In genomic region chr10:114698271-114699185, GRCh38 we compare ENCODE assay signal across 28 cellular contexts. TPM values are rescaled to one million over a fixed set of nuclear protein-coding genes. Genes with fewer than 3 reads are reported as not detected.
A peak's percentile ranks its signal among the peaks of the same experiment; 100 is the strongest.
DNase-seq lines count a peak whose midpoint lies in the region; ATAC-seq, FAIRE-seq and TF ChIP-seq lines count a peak whose summit lies in the region.
"Had no signal": no experiment of that assay in that cellular context is flagged by ENCODE, and none has a peak within 500 bp of the region (broad histone marks: within the 10 kb centered on the region; RNA-seq: fewer than 3 reads in every experiment).

No MANE protein-coding gene starts in this region.

- no peaks in the 10 kb centered on the region for H3K9me3 Mint-ChIP-seq in activated naive CD4-positive, alpha-beta T cell treated with anti-CD3 and anti-CD28 coated beads, Interleukin-2, amount 10 ng/mL, durations not matched to agents 7 days and 5 days
- H3K9me3 Mint-ChIP-seq: activated CD8-positive, alpha-beta T cell treated with anti-CD3 and anti-CD28 coated beads for 36 hours had no signal

- H3K27me3 Mint-ChIP-seq in activated naive CD4-positive, alpha-beta T cell treated with anti-CD3 and anti-CD28 coated beads, Interleukin-2, amount 10 ng/mL, durations not matched to agents 7 days and 5 days: peaks cover 34% of the 10 kb centered on the region

- H3K9ac ChIP-seq in adipocyte (ENCODE audit: low read length): no peak overlapping the region
- H3K9ac ChIP-seq in HepG2 (ENCODE audit: insufficient read depth, low read depth, low read length): no peak overlapping the region

- POLR2A ChIA-PET in RWPE1 (lab: Yijun Ruan, JAX; ENCODE audit: low non-redundant PET): no interaction called here
- POLR2A ChIA-PET in HepG2 (lab: Yijun Ruan, JAX): no interaction called here

- intact Hi-C loops in HepG2 (cut with micrococcal nuclease; ENCODE audit: unreplicated experiment): loop anchor here (5.0 kb wide), 1 partner anchor 94 kb away; no protein-coding TSS in a partner anchor

- no peaks in the 10 kb centered on the region for H4K20me1 ChIP-seq in HepG2 (ENCODE audit: insufficient read depth, low read length)

- H3K4me2 ChIP-seq in HepG2 (ENCODE audit: low read depth, low read length): no peak overlapping the region

- TF ChIP-seq EP300 in HepG2 (IDR thresholded peaks at IDR 0.05; ENCODE audit: low read depth in 2 of 2, low read length in 2 of 2) (no peak), HepG2 (CRISPR knock-in tag; IDR thresholded peaks at IDR 0.05; ENCODE audit: borderline replicate concordance) (no peak)

- no peak for TF ChIP-seq POLR2A in GM12892 (IDR thresholded peaks at IDR 0.05; ENCODE audit: low read depth, low read length)
- TF ChIP-seq POLR2A in HepG2 (IDR thresholded peaks at IDR 0.05; ENCODE audit: insufficient read depth in 1 of 2, low read depth in 2 of 2, low read length in 2 of 2): no peak

- no peak overlapping the region for H3K4me3 Mint-ChIP-seq in activated naive CD4-positive, alpha-beta T cell treated with anti-CD3 and anti-CD28 coated beads, Interleukin-2, amount 10 ng/mL, durations not matched to agents 7 days and 5 days
- H3K4me3 Mint-ChIP-seq: activated CD8-positive, alpha-beta T cell treated with anti-CD3 and anti-CD28 coated beads for 36 hours had no signal

- CTCF ChIA-PET in RWPE1 (lab: Yijun Ruan, JAX): interaction anchor here (0.6 to 0.7 kb wide), 3 partner anchors 37 to 145 kb away, joined by 4 to 5 read pairs (median 5); no protein-coding TSS in a partner anchor
- CTCF ChIA-PET in HepG2 (lab: Yijun Ruan, JAX; ENCODE audit: low intra/inter-chr PET ratio, low total read pairs): no interaction called here
- CTCF ChIA-PET in activated naive CD4-positive, alpha-beta T cell treated with anti-CD3 and anti-CD28 coated beads, Interleukin-2, amount 10 ng/mL, durations not matched to agents 7 days and 5 days (lab: Charles Lee): interaction anchor here (0.6 kb wide), 1 partner anchor 227 kb away, joined by 3 read pairs; no protein-coding TSS in a partner anchor

- H3K4me1 Mint-ChIP-seq in activated naive CD4-positive, alpha-beta T cell treated with anti-CD3 and anti-CD28 coated beads, Interleukin-2, amount 10 ng/mL, durations not matched to agents 7 days and 5 days: peaks cover 11% of the 10 kb centered on the region

- H2AFZ ChIP-seq in HepG2 (ENCODE audit: low read length): no peak overlapping the region

- WGBS in HepG2 (ENCODE audit: low lambda C conversion rate): 5% methylated on average over 1 of the region's 1 CpG

- no peak overlapping the region for H3K4me3 ChIP-seq in adipocyte (ENCODE audit: low read length)
- no peak overlapping the region for H3K4me3 ChIP-seq in HepG2 (replicated peaks in 1 of 3; ENCODE audit: insufficient read depth in 1 of 3, low read depth in 2 of 3, low read length in 3 of 3)
- H3K4me3 ChIP-seq: dorsolateral prefrontal cortex, K562 had no signal

- peak; percentile 9 for FAIRE-seq in GM12892 (lab: Jason Lieb, UNC)
- FAIRE-seq in HepG2 (lab: Jason Lieb, UNC): no peak
- FAIRE-seq: D721Med, GM18507, K562 had no signal

- no peak overlapping the region for H3K27ac Mint-ChIP-seq in activated naive CD4-positive, alpha-beta T cell treated with anti-CD3 and anti-CD28 coated beads, Interleukin-2, amount 10 ng/mL, durations not matched to agents 7 days and 5 days
- H3K27ac Mint-ChIP-seq: activated CD8-positive, alpha-beta T cell treated with anti-CD3 and anti-CD28 coated beads for 36 hours had no signal

- no peak overlapping the region for H3K27ac ChIP-seq in RWPE1
- no peak overlapping the region for H3K27ac ChIP-seq in HepG2 (ENCODE audit: extremely low read length, insufficient read depth, low read length)
- H3K27ac ChIP-seq: C4-2B, foreskin keratinocyte had no signal

- TF ChIP-seq CTCF in RWPE1 (conservative IDR thresholded peaks at IDR 0.05; ENCODE audit: low read depth): no peak
- no peak for TF ChIP-seq CTCF in HepG2 (CRISPR knock-in tag; IDR thresholded peaks at IDR 0.05)

- no peaks in the 10 kb centered on the region for H3K27me3 ChIP-seq in adipocyte (replicated peaks; ENCODE audit: control insufficient read depth, insufficient read depth, low read length)
- H3K27me3 ChIP-seq in HepG2 (ENCODE audit: control insufficient read depth in 1 of 2, insufficient read depth in 2 of 2, low read length in 2 of 2): no peaks in the 10 kb centered on the region; a peak in 1 of 5 replicates
- H3K27me3 ChIP-seq: foreskin keratinocyte had no signal

- no peaks in the 10 kb centered on the region for H3K79me2 ChIP-seq in HepG2 (ENCODE audit: insufficient read depth, low read length)

- in situ Hi-C loops in ACHN (cut with HindIII; ENCODE audit: low pct_ligation_motif_present, low pct_unique_long_range_greater_than_20kb, low sequenced_read_pairs) (no loop called here), HepG2 (cut with HindIII; ENCODE audit: extremely low pct_ligation_motif_present, low pct_unique_long_range_greater_than_20kb) (loop anchor here (5.0 kb wide), 1 partner anchor 226 kb away; no protein-coding TSS in a partner anchor)

- H3K36me3 Mint-ChIP-seq in activated naive CD4-positive, alpha-beta T cell treated with anti-CD3 and anti-CD28 coated beads, Interleukin-2, amount 10 ng/mL, durations not matched to agents 7 days and 5 days: no peaks in the 10 kb centered on the region

- DNase-seq in ACHN (peak; percentile 34), GM12892 (ENCODE audit: insufficient read length) (no peak), adipocyte (ENCODE audit: low read depth) (peak; percentile 59), kidney tubule cell (ENCODE audit: low spot score) (peak; percentile 45), RWPE1 (ENCODE audit: low spot score) (no peak), CD1c-positive myeloid dendritic cell (ENCODE audit: extremely low spot score) (no peak), HepG2 (ENCODE audit: low spot score) (no peak)
- no peak for DNase-seq in activated naive CD4-positive, alpha-beta T cell treated with anti-CD3 and anti-CD28 coated beads, Interleukin-2, amount 10 ng/mL, durations not matched to agents 7 days and 5 days
- DNase-seq: activated CD4-positive, CD25-positive, alpha-beta regulatory T cell treated with anti-CD3 and anti-CD28 coated beads, Interleukin-2, amount 50 U/mL, for 72 hours; activated CD8-positive, alpha-beta T cell treated with anti-CD3 and anti-CD28 coated beads for 36 hours; activated T-cell treated with anti-CD3 and anti-CD28 coated beads for 4 hours; amygdala; caudate nucleus; dorsolateral prefrontal cortex; foreskin keratinocyte; H7; islet precursor cell; MV-4-11; NCI-H187; NCI-H526 treated with DMSO at 0.1 percent for 48 hours; occipital lobe; RPMI8226; stimulated activated CD4-positive, alpha-beta T cell treated with anti-CD3 and anti-CD28 coated beads, Interleukin-15, amount 100 ng/mL, for 24 hours; stimulated activated CD8-positive, alpha-beta memory T cell treated with anti-CD3 and anti-CD28 coated beads, Interleukin-4, amount 100 ng/mL, for 48 hours had no signal

- no peak for TF ChIP-seq RAD21 in HepG2 (CRISPR knock-in tag; IDR thresholded peaks at IDR 0.05)

- H3K4me1 ChIP-seq in adipocyte (ENCODE audit: control insufficient read depth, insufficient read depth, low read length) (peaks cover 17% of the 10 kb centered on the region), HepG2 (ENCODE audit: insufficient read depth, low read length) (no peaks in the 10 kb centered on the region)
- H3K4me1 ChIP-seq: foreskin keratinocyte had no signal

- no TSS peak for BruUV-seq in HepG2 (replicated peaks; lab: Mats Ljungman, UMichigan)

- H3K9me3 ChIP-seq in adipocyte (ENCODE audit: control insufficient read depth, low read length): no peaks in the 10 kb centered on the region
- no peaks in the 10 kb centered on the region for H3K9me3 ChIP-seq in HepG2 (ENCODE audit: low read length)

- H3K36me3 ChIP-seq in adipocyte (ENCODE audit: control insufficient read depth, insufficient read depth, low read length, severe bottlenecking) (no peaks in the 10 kb centered on the region), HepG2 (replicated peaks in 1 of 2; ENCODE audit: control insufficient read depth in 1 of 2, insufficient read depth in 2 of 2, low read length in 2 of 2) (no peaks in the 10 kb centered on the region)

- no peak for ATAC-seq in HepG2
- ATAC-seq: activated CD8-positive, alpha-beta T cell treated with anti-CD3 and anti-CD28 coated beads for 36 hours; foreskin keratinocyte; K562 had no signal

TF ChIP-seq in HepG2, 621 proteins besides CTCF, POLR2A, EP300 and RAD21 (continues in another document):
- no peak for TF ChIP-seq SNAPC2 (CRISPR knock-in tag; IDR thresholded peaks at IDR 0.05)
- TF ChIP-seq ZNF563 (CRISPR knock-in tag; IDR thresholded peaks at IDR 0.05): no peak
- TF ChIP-seq GTF3A (CRISPR knock-in tag; conservative IDR thresholded peaks at IDR 0.05): no peak
- no peak for TF ChIP-seq ARNT (IDR thresholded peaks at IDR 0.05)
- no peak for TF ChIP-seq RORA (CRISPR knock-in tag; IDR thresholded peaks at IDR 0.05)
- TF ChIP-seq MAFF (IDR thresholded peaks at IDR 0.05; ENCODE audit: low read depth, low read length): no peak
- TF ChIP-seq POLR2AphosphoS2 (IDR thresholded peaks at IDR 0.05; ENCODE audit: low read depth, low read length): no peak
- no peak for TF ChIP-seq AGO2 (optimal IDR thresholded peaks at IDR 0.05; ENCODE audit: low read depth, low read length)

RNA-seq across cellular contexts. Expression of gene ABLIM1, which starts 40.5 kb away (rescaled TPM):
- polyA plus RNA-seq in GM12892 (2012; ENCODE audit: missing spikeins): 33.6 TPM
- total RNA-seq in HepG2 (2016; rRNA removed; fragmentation: Illumina TruSeq; extraction: Trizol): 59.4 and 98.7 TPM in 2 replicates
- total RNA-seq in HepG2 (2016; cell fraction: cytosol; rRNA removed; fragmentation: Illumina TruSeq; extraction: Trizol; ENCODE audit: low read depth): 9.8 and 11.3 TPM in 2 replicates
- total RNA-seq in HepG2 (2016; cell fraction: insoluble cytoplasmic fraction; rRNA removed; fragmentation: Illumina TruSeq; extraction: Trizol): 58.9 and 89.3 TPM in 2 replicates
- total RNA-seq in HepG2 (2016; cell fraction: membrane; rRNA removed; fragmentation: Illumina TruSeq; extraction: Trizol): 46.0 and 48.9 TPM in 2 replicates
- total RNA-seq in HepG2 (2016; cell fraction: nucleus; rRNA removed; fragmentation: Illumina TruSeq; extraction: Trizol): 51.3 and 54.7 TPM in 2 replicates
- 68.6 and 92.7 TPM in 2 replicates for polyA plus RNA-seq in HepG2 (2011; rRNA removed)
- polyA plus RNA-seq in HepG2 (2011; cell fraction: cytosol; rRNA removed): 71.2 and 78.6 TPM in 2 replicates
- 66.0 and 78.5 TPM in 2 replicates for polyA plus RNA-seq in HepG2 (2011; cell fraction: nucleus; rRNA removed)
- 35.3 and 56.8 TPM in 2 replicates for polyA plus RNA-seq in HepG2 (2012)
- 4.3 and 5.3 TPM in 2 replicates for polyA plus RNA-seq in HepG2 (2016; cell fraction: cytosol; fragmentation: Illumina TruSeq; extraction: Trizol; ENCODE audit: low read depth)
- 63.3 and 64.1 TPM in 2 replicates for polyA plus RNA-seq in HepG2 (2016; cell fraction: insoluble cytoplasmic fraction; fragmentation: Illumina TruSeq; extraction: Trizol; ENCODE audit: low read depth)
- polyA plus RNA-seq in HepG2 (2016; cell fraction: membrane; fragmentation: Illumina TruSeq; extraction: Trizol; ENCODE audit: low read depth): 17.7 and 19.0 TPM in 2 replicates
- polyA plus RNA-seq in HepG2 (2016; cell fraction: nucleus; fragmentation: Illumina TruSeq; extraction: Trizol; ENCODE audit: insufficient read depth, low read depth): 43.5 and 44.5 TPM in 2 replicates
- polyA minus RNA-seq in HepG2 (2011; rRNA and poly(A)+ RNA removed; ENCODE audit: low replicate concordance): 156 and 220 TPM in 2 replicates
- 57.6 and 88.5 TPM in 2 replicates for polyA minus RNA-seq in HepG2 (2011; cell fraction: cytosol; rRNA and poly(A)+ RNA removed)
- polyA minus RNA-seq in HepG2 (2011; cell fraction: nucleus; rRNA and poly(A)+ RNA removed): 98.6 and 111 TPM in 2 replicates

Comparison
In these comparisons a context has a peak if more than half of its experiments do, and no peak if none do; other contexts are left out.
1. DNase-seq: peak in ACHN (single experiment), adipocyte (single experiment) and kidney tubule cell (single experiment); none in GM12892 (single experiment), RWPE1 (single experiment), CD1c-positive myeloid dendritic cell (single experiment), HepG2 (single experiment) and activated naive CD4-positive, alpha-beta T cell treated with anti-CD3 and anti-CD28 coated beads, Interleukin-2, amount 10 ng/mL, durations not matched to agents 7 days and 5 days (single experiment).